ENCODE assay signal across 10 cellular contexts in the genomic region with DNA sequence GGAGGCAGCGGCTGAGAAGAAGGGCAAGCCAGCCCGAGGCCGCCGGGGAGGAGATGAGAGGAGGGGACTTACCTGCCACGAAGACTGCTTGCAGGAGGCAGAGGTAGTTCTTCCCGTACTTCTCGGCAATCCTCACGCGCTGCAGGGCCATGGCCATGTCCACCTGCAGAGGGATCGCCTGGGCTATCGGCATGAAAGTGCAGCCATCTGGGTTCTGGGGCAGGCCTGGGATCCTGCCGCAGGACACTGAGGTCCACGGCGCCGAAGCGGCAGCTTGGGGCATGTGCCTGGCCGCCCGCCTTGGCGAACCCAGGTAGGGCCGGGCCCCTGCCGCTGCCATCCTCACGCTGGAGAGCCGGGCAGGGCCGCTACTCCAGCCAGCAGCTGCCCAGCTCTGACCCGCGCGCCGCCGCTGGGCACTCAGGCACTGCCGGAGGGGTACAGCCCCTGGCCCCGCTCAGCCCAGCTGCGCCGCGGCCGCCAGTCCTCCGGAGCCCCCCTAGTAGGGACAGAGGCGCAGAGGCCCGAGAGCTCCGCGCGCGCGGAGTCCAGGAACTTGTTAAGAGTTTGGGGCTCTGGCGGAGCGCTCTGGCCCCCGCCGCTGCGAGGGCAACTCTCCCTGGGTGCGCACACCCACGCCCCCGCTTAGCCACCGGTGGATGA. TPM values are rescaled to one million over a fixed set of nuclear protein-coding genes. Genes with fewer than 3 reads are reported as not detected.
DNase-seq lines count a peak whose midpoint lies in the region; ATAC-seq and TF ChIP-seq lines count a peak whose summit lies in the region.
"Had no signal": no experiment of that assay in that cellular context is flagged by ENCODE, and none has a peak within 500 bp of the region (broad histone marks: within the 10 kb centered on the region; RNA-seq: fewer than 3 reads in every experiment).

No MANE protein-coding gene starts in this region.

- H3K36me3 ChIP-seq in HUES64 (ENCODE audit: insufficient read depth, low read length) = no peaks in the 10 kb centered on the region

- no peaks in the 10 kb centered on the region for H3K9me3 ChIP-seq in HUES64 (ENCODE audit: insufficient read depth, low read depth, low read length)
- H3K9me3 ChIP-seq: uterus had no signal

- no peaks in the 10 kb centered on the region; the same call in 1 of the 2 replicates for H3K4me1 ChIP-seq in HUES64 (ENCODE audit: insufficient read depth, low read length)
- H3K4me1 ChIP-seq: uterus had no signal

- DNase-seq in G401 (ENCODE audit: low spot score) = peak; percentile 1
- peak in 1 of 2 donors; percentile 13 for DNase-seq in foreskin fibroblast
- DNase-seq in omental fat pad (ENCODE audit: low spot score) = no peak
- DNase-seq in NCI-H524 treated with DMSO at 0.1 percent for 48 hours (lab: John Stamatoyannopoulos, UW) = no peak
- no peak for DNase-seq in NCI-H526 treated with DMSO at 0.1 percent for 48 hours (lab: John Stamatoyannopoulos, UW)
- DNase-seq: uterus had no signal

- peak overlapping the region; percentile 61 for H3K4me3 ChIP-seq in HUES64 (ENCODE audit: low read length)
- H3K4me3 ChIP-seq in foreskin fibroblast (ENCODE audit: low read depth in 1 of 2, low read length in 2 of 2) = peak overlapping the region; percentile 31 to 36

- TF ChIP-seq CTCF in foreskin fibroblast (IDR thresholded peaks at IDR 0.05; ENCODE audit: low read depth, low read length) = no peak
- TF ChIP-seq CTCF in omental fat pad (IDR thresholded peaks at IDR 0.05) = no peak

- ATAC-seq in omental fat pad (ENCODE audit: low FRiP score) (peak; percentile 47), HG02571 (IDR thresholded peaks at IDR 0.05; ENCODE audit: unreplicated experiment) (no peak), GM18861 (IDR thresholded peaks at IDR 0.05; ENCODE audit: unreplicated experiment) (no peak)

- H3K9ac ChIP-seq in HUES64 (ENCODE audit: low read depth, low read length) = peak overlapping the region; percentile 36; the same call in 1 of the 2 replicates

- H3K27ac ChIP-seq in HUES64 (ENCODE audit: low read depth, low read length) = no peak overlapping the region
- H3K27ac ChIP-seq: uterus had no signal

- in situ Hi-C loops in G401 (cut with HindIII; ENCODE audit: low sequenced_read_pairs) = no loop called here

- WGBS in HUES64 = 1% methylated on average over 52 of the region's 52 CpGs

- H3K27me3 ChIP-seq in HUES64 (ENCODE audit: insufficient read depth, low read length) = peaks cover 46% of the 10 kb centered on the region

RNA-seq across cellular contexts. Expression of gene MCF2, which starts 16.0 kb away (rescaled TPM):
- total RNA-seq in G401 (2014; rRNA removed; shearing (Covaris generic)) = not detected in 2 replicates
- polyA plus RNA-seq in HUES64 (2013, experiment 1 of 2) = 0.40 TPM
- polyA plus RNA-seq in HUES64 (2013, experiment 2 of 2) = 0.51 TPM
- total RNA-seq in omental fat pad = under 1 TPM in 2 of 4 donors, not detected in 2; 0.28 to 0.38 TPM
- total RNA-seq: lung microvascular endothelial cell had no signal
